In genomic region chrX:154412468-154412867, GRCh38 we compare ENCODE assay signal across 8 cellular contexts. TPM values are rescaled to one million over a fixed set of nuclear protein-coding genes. Genes with fewer than 3 reads are reported as not detected.
DNase-seq lines count a peak whose midpoint lies in the region; ATAC-seq, FAIRE-seq and TF ChIP-seq lines count a peak whose summit lies in the region.

No MANE protein-coding gene starts in this region.

- TF ChIP-seq CTCF in A549 (IDR thresholded peaks at IDR 0.05) (no peak), left lung (IDR thresholded peaks at IDR 0.05) (no peak), tibial nerve (IDR thresholded peaks at IDR 0.05) (no peak)

- TF ChIP-seq POLR2A in A549 (IDR thresholded peaks at IDR 0.05; ENCODE audit: low read length) = no peak
- no peak for TF ChIP-seq POLR2A in tibial nerve (IDR thresholded peaks at IDR 0.05)

- H3K4me3 ChIP-seq in A549 = peak overlapping the region; percentile 89
- peak overlapping the region; percentile 77 for H3K4me3 ChIP-seq in HUES6 (ENCODE audit: low read depth, low read length)
- peak overlapping the region; percentile 50 to 68 for H3K4me3 ChIP-seq in left lung
- peak overlapping the region; percentile 55 to 89 (median 68) for H3K4me3 ChIP-seq in tibial nerve

- H3K4me2 ChIP-seq in A549 = peak overlapping the region; percentile 93

- DNase-seq in A549 (ENCODE audit: low read depth in 1 of 2, low spot score in 1 of 2) (no peak), left lung (no peak), tibial nerve (ENCODE audit: low spot score in 2 of 2) (no peak), NCI-H2029 treated with DMSO at 0.1 percent for 48 hours (lab: John Stamatoyannopoulos, UW) (no peak), NCI-H345 (lab: John Stamatoyannopoulos, UW) (no peak), NCI-H774 (lab: John Stamatoyannopoulos, UW) (no peak)

- POLR2A ChIA-PET in A549 (lab: Yijun Ruan, JAX) = interaction anchor here (0.5 to 1.2 kb wide), 5 partner anchors 13 to 392 kb away, joined by 3 to 7 read pairs (median 3); partner anchors contain the start of genes ATP6AP1 and RPL10

- ATAC-seq in A549 = no peak
- ATAC-seq in left lung = no peak

- H3K27ac ChIP-seq in A549 (peak overlapping the region; percentile 96 to 100), HUES6 (ENCODE audit: low read depth, low read length) (no peak overlapping the region), angular gyrus (ENCODE audit: low read depth, low read length) (peak overlapping the region; percentile 78), left lung (peak overlapping the region; percentile 91 to 94), tibial nerve (peak overlapping the region; percentile 90 to 97 (median 94))

- no peak for TF ChIP-seq RAD21 in A549 (conservative IDR thresholded peaks at IDR 0.05 in 1 of 2, IDR thresholded peaks at IDR 0.05 in 1 of 2)

- peak overlapping the region; percentile 56 for H3K9ac ChIP-seq in HUES6 (ENCODE audit: low read length)

- TF ChIP-seq EP300 in A549 (IDR thresholded peaks at IDR 0.05) (no peak), tibial nerve (IDR thresholded peaks at IDR 0.05) (no peak)

- no peaks in the 10 kb centered on the region for H3K9me3 ChIP-seq in A549
- H3K9me3 ChIP-seq in HUES6 (ENCODE audit: control insufficient read depth, insufficient read depth, low read depth, low read length) = peaks cover 11% of the 10 kb centered on the region; the same call in 1 of the 2 replicates
- H3K9me3 ChIP-seq in left lung = no peaks in the 10 kb centered on the region
- H3K9me3 ChIP-seq in tibial nerve = no peaks in the 10 kb centered on the region

- intact Hi-C loops in left lung (cut with DNase I) = no loop called here

- H3K4me1 ChIP-seq in A549 (peaks cover 28% of the 10 kb centered on the region), HUES6 (ENCODE audit: control insufficient read depth, insufficient read depth, low read length) (peaks cover 13% of the 10 kb centered on the region), left lung (peaks cover 0 to 37% of the 10 kb centered on the region in 2 donors), tibial nerve (peaks cover 0 to 26% (median 0%) of the 10 kb centered on the region in 4 donors)

- H3K27me3 ChIP-seq in HUES6 (ENCODE audit: control insufficient read depth, insufficient read depth, low read length) (no peaks in the 10 kb centered on the region), left lung (no peaks in the 10 kb centered on the region), tibial nerve (no peaks in the 10 kb centered on the region)

- WGBS in A549 (ENCODE audit: missing lambda C conversion rate) = 46% methylated on average over 3 of the region's 4 CpGs
- 65% methylated on average over 4 of the region's 4 CpGs; no CpG with 5 or more reads in 1 of the 2 donors for whole genome bisulfite sequencing in tibial nerve, 2 donors

- no peak for FAIRE-seq in A549 (lab: Jason Lieb, UNC)

- H3K36me3 ChIP-seq in HUES6 (ENCODE audit: control insufficient read depth, insufficient read depth, low read length) (peaks cover 16% of the 10 kb centered on the region; the same call in 1 of the 2 replicates), left lung (no peaks in the 10 kb centered on the region), tibial nerve (peaks cover 0 to 9% (median 0%) of the 10 kb centered on the region in 3 donors)

- CTCF ChIA-PET in A549 (lab: Yijun Ruan, JAX) = interaction anchor here (1.0 to 1.1 kb wide), 2 partner anchors 22 to 39 kb away, joined by 3 read pairs; no protein-coding TSS in a partner anchor

TF ChIP-seq in A549, 52 proteins besides CTCF, POLR2A, EP300 and RAD21 (continues in another document):
- no peak for TF ChIP-seq RNF2 (IDR thresholded peaks at IDR 0.05; ENCODE audit: borderline replicate concordance, low read depth)
- no peak for TF ChIP-seq FOSL2 (IDR thresholded peaks at IDR 0.05)
- TF ChIP-seq FOSL2 (CRISPR knock-in tag; IDR thresholded peaks at IDR 0.05) = no peak
- no peak for TF ChIP-seq ZNF302 (CRISPR knock-in tag; IDR thresholded peaks at IDR 0.05)
- no peak for TF ChIP-seq HEYL (CRISPR knock-in tag; IDR thresholded peaks at IDR 0.05)
- no peak for TF ChIP-seq FOXS1 (CRISPR knock-in tag; IDR thresholded peaks at IDR 0.05)
- TF ChIP-seq RCOR1 (IDR thresholded peaks at IDR 0.05; ENCODE audit: low read depth, low read length) = no peak
- no peak for TF ChIP-seq EHMT2 (IDR thresholded peaks at IDR 0.05; ENCODE audit: low read depth)
- no peak for TF ChIP-seq HOXB5 (CRISPR knock-in tag; IDR thresholded peaks at IDR 0.05)
- no peak for TF ChIP-seq USF2 (IDR thresholded peaks at IDR 0.05)
- TF ChIP-seq HMGXB4 (CRISPR knock-in tag; IDR thresholded peaks at IDR 0.05; ENCODE audit: borderline replicate concordance) = no peak
- TF ChIP-seq RARB (CRISPR knock-in tag; IDR thresholded peaks at IDR 0.05) = no peak
- TF ChIP-seq NR3C1 (IDR thresholded peaks at IDR 0.05) = no peak
- no peak for TF ChIP-seq HDAC2 (IDR thresholded peaks at IDR 0.05)
- no peak for TF ChIP-seq SMC3 (IDR thresholded peaks at IDR 0.05)
- no peak for TF ChIP-seq PBX3 (IDR thresholded peaks at IDR 0.05)
- TF ChIP-seq TFCP2L1 (CRISPR knock-in tag; IDR thresholded peaks at IDR 0.05) = no peak

RNA-seq across cellular contexts. Expression of gene TAFAZZIN, which starts 1.1 kb away (rescaled TPM):
- polyA plus RNA-seq in A549 (2011; rRNA removed) (32.6 and 36.9 TPM in 2 replicates), A549 (2017; fragmentation: RNase III; extraction: RNeasy Plus Mini Kit Qiagen cat#74134 plus additional on column Dnase treatment) (25.7 to 36.3 TPM (median 34.4 TPM) in 3 replicates)
- polyA plus RNA-seq in A549 (2012; cell fraction: cytosol; rRNA removed) = 35.6 and 45.5 TPM in 2 replicates
- 150 and 154 TPM in 2 replicates for polyA plus RNA-seq in A549 (2012; cell fraction: nucleus; rRNA removed)
- 28.0 and 35.3 TPM in 2 replicates for polyA minus RNA-seq in A549 (2011; rRNA and poly(A)+ RNA removed)
- total RNA-seq in left lung (10 to 100 TPM; 34.7 to 45.5 TPM), tibial nerve (100 to 1,000 TPM in 2 of 4 donors, 10 to 100 TPM in 2; 78.9 to 138 (median 97.7) TPM)

RNA-seq across cellular contexts. Expression of gene DNASE1L1, which starts 3.4 kb away (rescaled TPM):
- polyA plus RNA-seq in A549 (2011; rRNA removed) = 14.3 and 21.6 TPM in 2 replicates
- 16.3 and 23.8 TPM in 2 replicates for polyA plus RNA-seq in A549 (2012; cell fraction: cytosol; rRNA removed)
- 38.6 and 39.1 TPM in 2 replicates for polyA plus RNA-seq in A549 (2012; cell fraction: nucleus; rRNA removed)
- 20.9 to 24.5 TPM (median 24.4 TPM) in 3 replicates for polyA plus RNA-seq in A549 (2017; fragmentation: RNase III; extraction: RNeasy Plus Mini Kit Qiagen cat#74134 plus additional on column Dnase treatment)
- polyA minus RNA-seq in A549 (2011; rRNA and poly(A)+ RNA removed) = 15.2 and 23.5 TPM in 2 replicates
- total RNA-seq in left lung = 10 to 100 TPM; 34.7 to 36.1 TPM
- total RNA-seq in tibial nerve = 10 to 100 TPM; 21.4 to 36.0 (median 28.6) TPM

RNA-seq across cellular contexts. Expression of gene RPL10, which starts 14.3 kb away (rescaled TPM):
- polyA plus RNA-seq in A549 (2011; rRNA removed) = 3,216 and 3,468 TPM in 2 replicates
- 4,988 and 5,624 TPM in 2 replicates for polyA plus RNA-seq in A549 (2012; cell fraction: cytosol; rRNA removed)
- polyA plus RNA-seq in A549 (2012; cell fraction: nucleus; rRNA removed) = 3,974 and 5,274 TPM in 2 replicates
- polyA plus RNA-seq in A549 (2017; fragmentation: RNase III; extraction: RNeasy Plus Mini Kit Qiagen cat#74134 plus additional on column Dnase treatment) = 4,594 to 4,829 TPM (median 4,804 TPM) in 3 replicates
- 1,628 and 1,978 TPM in 2 replicates for polyA minus RNA-seq in A549 (2011; rRNA and poly(A)+ RNA removed)
- 1,000 to 10,000 TPM; 2,309 to 2,455 TPM for total RNA-seq in left lung
- total RNA-seq in tibial nerve = 1,000 to 10,000 TPM; 4,372 to 6,501 (median 5,244) TPM

RNA-seq across cellular contexts. Expression of gene ATP6AP1, which starts 16.0 kb away (rescaled TPM):
- 62.6 and 69.6 TPM in 2 replicates for polyA plus RNA-seq in A549 (2011; rRNA removed)
- polyA plus RNA-seq in A549 (2012; cell fraction: cytosol; rRNA removed) = 71.7 and 96.0 TPM in 2 replicates
- 149 and 187 TPM in 2 replicates for polyA plus RNA-seq in A549 (2012; cell fraction: nucleus; rRNA removed)
- 71.3 to 81.7 TPM (median 78.9 TPM) in 3 replicates for polyA plus RNA-seq in A549 (2017; fragmentation: RNase III; extraction: RNeasy Plus Mini Kit Qiagen cat#74134 plus additional on column Dnase treatment)
- polyA minus RNA-seq in A549 (2011; rRNA and poly(A)+ RNA removed) = 78.2 and 80.9 TPM in 2 replicates
- 100 to 1,000 TPM; 139 to 168 TPM for total RNA-seq in left lung
- total RNA-seq in tibial nerve = 10 to 100 TPM; 42.9 to 59.7 (median 50.4) TPM

RNA-seq across cellular contexts. Expression of gene GDI1, which starts 24.5 kb away (rescaled TPM):
- polyA plus RNA-seq in A549 (2011; rRNA removed) (117 and 124 TPM in 2 replicates), A549 (2017; fragmentation: RNase III; extraction: RNeasy Plus Mini Kit Qiagen cat#74134 plus additional on column Dnase treatment) (107 to 131 TPM (median 128 TPM) in 3 replicates)
- polyA plus RNA-seq in A549 (2012; cell fraction: cytosol; rRNA removed) = 171 and 182 TPM in 2 replicates
- 629 and 657 TPM in 2 replicates for polyA plus RNA-seq in A549 (2012; cell fraction: nucleus; rRNA removed)
- 94.5 and 122 TPM in 2 replicates for polyA minus RNA-seq in A549 (2011; rRNA and poly(A)+ RNA removed)
- total RNA-seq in left lung (100 to 1,000 TPM; 107 to 108 TPM), tibial nerve (100 to 1,000 TPM; 114 to 179 (median 152) TPM)
